ENCODE assay signal across 1 cellular context in the genomic region with DNA sequence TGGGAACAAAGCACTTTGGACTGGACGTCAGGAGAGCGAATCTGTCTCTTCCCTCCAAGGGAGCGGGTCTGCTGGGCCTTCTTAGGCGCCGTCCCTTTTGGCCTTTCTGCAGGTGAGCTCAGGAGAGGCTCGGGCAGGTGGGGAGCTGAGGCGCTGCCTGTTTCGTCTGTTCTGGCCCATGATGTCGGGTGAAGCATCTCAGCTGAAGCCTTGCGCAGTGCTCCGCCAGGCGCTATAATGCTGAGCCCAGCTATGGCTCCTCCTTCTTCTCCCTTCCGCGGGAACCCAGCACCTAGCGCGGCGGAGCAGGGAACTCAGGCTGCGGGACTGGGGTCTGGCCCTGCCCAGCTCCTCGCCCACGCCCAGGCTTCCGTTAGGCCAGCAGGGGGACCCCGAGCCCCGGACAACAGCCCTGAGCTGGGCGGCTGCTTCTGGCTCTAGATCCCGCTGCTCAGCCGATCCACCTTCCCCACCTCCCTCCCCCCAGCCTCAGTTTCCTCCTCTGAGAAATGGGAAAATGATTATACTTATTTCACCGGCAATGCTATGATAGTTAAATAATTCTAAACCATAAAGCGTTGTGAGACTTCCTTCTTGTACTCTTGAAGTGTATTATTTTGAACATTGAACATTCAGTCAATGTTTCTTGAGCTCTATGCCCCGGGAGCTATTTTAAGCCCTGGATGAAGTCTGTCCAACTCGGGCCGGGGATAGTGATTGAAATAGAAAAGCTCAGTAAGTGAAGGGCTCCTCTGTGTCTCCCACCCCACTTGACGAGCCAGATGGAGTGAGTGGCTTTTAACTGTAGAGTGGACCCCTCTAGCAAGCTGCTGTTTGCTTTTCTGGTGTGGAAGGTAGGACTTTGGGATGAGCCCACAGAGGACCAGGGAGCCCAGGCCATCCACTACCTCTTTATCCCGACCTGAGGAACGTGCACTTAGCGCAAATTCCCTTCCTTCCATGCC.
A peak's percentile ranks its signal among the peaks of the same experiment; 100 is the strongest.
TF ChIP-seq lines count a peak whose summit lies in the region.

No MANE protein-coding gene starts in this region.

TF ChIP-seq in HepG2, 621 proteins besides CTCF, POLR2A, EP300 and RAD21 (continued from another document and continues in another):
- no peak for TF ChIP-seq PLSCR1 (CRISPR knock-in tag; IDR thresholded peaks at IDR 0.05; ENCODE audit: borderline replicate concordance)
- no peak for TF ChIP-seq RARG (CRISPR knock-in tag; IDR thresholded peaks at IDR 0.05; ENCODE audit: low read depth)
- TF ChIP-seq AKAP8 (CRISPR knock-in tag; IDR thresholded peaks at IDR 0.05) = no peak
- TF ChIP-seq DPF2 (CRISPR knock-in tag; IDR thresholded peaks at IDR 0.05; ENCODE audit: borderline replicate concordance, low read depth) = no peak
- peak; percentile 46; the same call in 1 of the 2 replicates for TF ChIP-seq GABPB1 (CRISPR knock-in tag; IDR thresholded peaks at IDR 0.05)
- TF ChIP-seq, protein P1, sequence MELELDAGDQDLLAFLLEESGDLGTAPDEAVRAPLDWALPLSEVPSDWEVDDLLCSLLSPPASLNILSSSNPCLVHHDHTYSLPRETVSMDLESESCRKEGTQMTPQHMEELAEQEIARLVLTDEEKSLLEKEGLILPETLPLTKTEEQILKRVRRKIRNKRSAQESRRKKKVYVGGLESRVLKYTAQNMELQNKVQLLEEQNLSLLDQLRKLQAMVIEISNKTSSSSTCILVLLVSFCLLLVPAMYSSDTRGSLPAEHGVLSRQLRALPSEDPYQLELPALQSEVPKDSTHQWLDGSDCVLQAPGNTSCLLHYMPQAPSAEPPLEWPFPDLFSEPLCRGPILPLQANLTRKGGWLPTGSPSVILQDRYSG (CRISPR knock-in tag; IDR thresholded peaks at IDR 0.05) = no peak
- TF ChIP-seq MTF2 (CRISPR knock-in tag; IDR thresholded peaks at IDR 0.05; ENCODE audit: borderline replicate concordance) = no peak
- no peak for TF ChIP-seq HNF4A (CRISPR knock-in tag; IDR thresholded peaks at IDR 0.05)
- TF ChIP-seq ZNF850 (CRISPR knock-in tag; conservative IDR thresholded peaks at IDR 0.05) = no peak
- TF ChIP-seq ZNF543 (CRISPR knock-in tag; IDR thresholded peaks at IDR 0.05) = no peak
- no peak for TF ChIP-seq ZNF883 (CRISPR knock-in tag; IDR thresholded peaks at IDR 0.05; ENCODE audit: not compliant biosample characterization)
- TF ChIP-seq HNRNPLL (IDR thresholded peaks at IDR 0.05; ENCODE audit: low read depth, low read length, poor library complexity, severe bottlenecking) = peak; percentile 30
- TF ChIP-seq PPARG (CRISPR knock-in tag; conservative IDR thresholded peaks at IDR 0.05) = no peak
- TF ChIP-seq, protein P2, sequence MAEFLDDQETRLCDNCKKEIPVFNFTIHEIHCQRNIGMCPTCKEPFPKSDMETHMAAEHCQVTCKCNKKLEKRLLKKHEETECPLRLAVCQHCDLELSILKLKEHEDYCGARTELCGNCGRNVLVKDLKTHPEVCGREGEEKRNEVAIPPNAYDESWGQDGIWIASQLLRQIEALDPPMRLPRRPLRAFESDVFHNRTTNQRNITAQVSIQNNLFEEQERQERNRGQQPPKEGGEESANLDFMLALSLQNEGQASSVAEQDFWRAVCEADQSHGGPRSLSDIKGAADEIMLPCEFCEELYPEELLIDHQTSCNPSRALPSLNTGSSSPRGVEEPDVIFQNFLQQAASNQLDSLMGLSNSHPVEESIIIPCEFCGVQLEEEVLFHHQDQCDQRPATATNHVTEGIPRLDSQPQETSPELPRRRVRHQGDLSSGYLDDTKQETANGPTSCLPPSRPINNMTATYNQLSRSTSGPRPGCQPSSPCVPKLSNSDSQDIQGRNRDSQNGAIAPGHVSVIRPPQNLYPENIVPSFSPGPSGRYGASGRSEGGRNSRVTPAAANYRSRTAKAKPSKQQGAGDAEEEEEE (CRISPR knock-in tag; IDR thresholded peaks at IDR 0.05; ENCODE audit: borderline replicate concordance) = no peak
- TF ChIP-seq WIZ (CRISPR knock-in tag; IDR thresholded peaks at IDR 0.05) = no peak
- no peak for TF ChIP-seq ZNF674 (CRISPR knock-in tag; IDR thresholded peaks at IDR 0.05; ENCODE audit: low read depth)
- no peak for TF ChIP-seq ZNF256 (CRISPR knock-in tag; conservative IDR thresholded peaks at IDR 0.05)
- TF ChIP-seq JUNB (CRISPR knock-in tag; IDR thresholded peaks at IDR 0.05; ENCODE audit: borderline replicate concordance) = no peak
- no peak for TF ChIP-seq FOXP4 (CRISPR knock-in tag; IDR thresholded peaks at IDR 0.05)
- no peak for TF ChIP-seq MZF1 (CRISPR knock-in tag; IDR thresholded peaks at IDR 0.05; ENCODE audit: borderline replicate concordance)
- TF ChIP-seq ZNF768 (CRISPR knock-in tag; IDR thresholded peaks at IDR 0.05) = peak; percentile 40; the same call in 1 of the 2 replicates
- TF ChIP-seq ZNF142 (CRISPR knock-in tag; IDR thresholded peaks at IDR 0.05) = no peak
- TF ChIP-seq, protein P3, sequence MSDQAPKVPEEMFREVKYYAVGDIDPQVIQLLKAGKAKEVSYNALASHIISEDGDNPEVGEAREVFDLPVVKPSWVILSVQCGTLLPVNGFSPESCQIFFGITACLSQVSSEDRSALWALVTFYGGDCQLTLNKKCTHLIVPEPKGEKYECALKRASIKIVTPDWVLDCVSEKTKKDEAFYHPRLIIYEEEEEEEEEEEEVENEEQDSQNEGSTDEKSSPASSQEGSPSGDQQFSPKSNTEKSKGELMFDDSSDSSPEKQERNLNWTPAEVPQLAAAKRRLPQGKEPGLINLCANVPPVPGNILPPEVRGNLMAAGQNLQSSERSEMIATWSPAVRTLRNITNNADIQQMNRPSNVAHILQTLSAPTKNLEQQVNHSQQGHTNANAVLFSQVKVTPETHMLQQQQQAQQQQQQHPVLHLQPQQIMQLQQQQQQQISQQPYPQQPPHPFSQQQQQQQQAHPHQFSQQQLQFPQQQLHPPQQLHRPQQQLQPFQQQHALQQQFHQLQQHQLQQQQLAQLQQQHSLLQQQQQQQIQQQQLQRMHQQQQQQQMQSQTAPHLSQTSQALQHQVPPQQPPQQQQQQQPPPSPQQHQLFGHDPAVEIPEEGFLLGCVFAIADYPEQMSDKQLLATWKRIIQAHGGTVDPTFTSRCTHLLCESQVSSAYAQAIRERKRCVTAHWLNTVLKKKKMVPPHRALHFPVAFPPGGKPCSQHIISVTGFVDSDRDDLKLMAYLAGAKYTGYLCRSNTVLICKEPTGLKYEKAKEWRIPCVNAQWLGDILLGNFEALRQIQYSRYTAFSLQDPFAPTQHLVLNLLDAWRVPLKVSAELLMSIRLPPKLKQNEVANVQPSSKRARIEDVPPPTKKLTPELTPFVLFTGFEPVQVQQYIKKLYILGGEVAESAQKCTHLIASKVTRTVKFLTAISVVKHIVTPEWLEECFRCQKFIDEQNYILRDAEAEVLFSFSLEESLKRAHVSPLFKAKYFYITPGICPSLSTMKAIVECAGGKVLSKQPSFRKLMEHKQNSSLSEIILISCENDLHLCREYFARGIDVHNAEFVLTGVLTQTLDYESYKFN (CRISPR knock-in tag; conservative IDR thresholded peaks at IDR 0.05) = no peak
- TF ChIP-seq GATAD1 (CRISPR knock-in tag; IDR thresholded peaks at IDR 0.05) = no peak
- peak; percentile 57; the same call in 1 of the 2 replicates for TF ChIP-seq KDM2A (CRISPR knock-in tag; IDR thresholded peaks at IDR 0.05; ENCODE audit: borderline replicate concordance, low read depth)
- no peak for TF ChIP-seq CBX5 (CRISPR knock-in tag; IDR thresholded peaks at IDR 0.05; ENCODE audit: borderline replicate concordance)
- TF ChIP-seq SNAI1 (CRISPR knock-in tag; IDR thresholded peaks at IDR 0.05; ENCODE audit: borderline replicate concordance) = no peak
- TF ChIP-seq ZNF337 (CRISPR knock-in tag; IDR thresholded peaks at IDR 0.05; ENCODE audit: borderline replicate concordance, low read depth) = no peak
- peak; percentile 39; the same call in 1 of the 2 replicates for TF ChIP-seq UBTF (CRISPR knock-in tag; IDR thresholded peaks at IDR 0.05)
- no peak for TF ChIP-seq SRF (IDR thresholded peaks at IDR 0.05; ENCODE audit: low read depth, low read length)
- no peak for TF ChIP-seq MEF2D (CRISPR knock-in tag; IDR thresholded peaks at IDR 0.05)
- TF ChIP-seq KDM1A (CRISPR knock-in tag; IDR thresholded peaks at IDR 0.05) = no peak
- no peak for TF ChIP-seq EHMT2 (IDR thresholded peaks at IDR 0.05; ENCODE audit: borderline replicate concordance, low read depth, low read length)
- TF ChIP-seq ZNF234 (CRISPR knock-in tag; conservative IDR thresholded peaks at IDR 0.05) = no peak
- no peak for TF ChIP-seq DNMT1 (CRISPR knock-in tag; IDR thresholded peaks at IDR 0.05)
- TF ChIP-seq ATRX (CRISPR knock-in tag; IDR thresholded peaks at IDR 0.05; ENCODE audit: borderline replicate concordance) = no peak
- no peak for TF ChIP-seq GMEB1 (CRISPR knock-in tag; IDR thresholded peaks at IDR 0.05; ENCODE audit: borderline replicate concordance)
- TF ChIP-seq SMAD3 (CRISPR knock-in tag; IDR thresholded peaks at IDR 0.05) = no peak
- no peak for TF ChIP-seq RBM22 (optimal IDR thresholded peaks at IDR 0.05; ENCODE audit: low read length)
